In genomic region chr19:14554382-14554812, GRCh38 we compare ENCODE assay signal across 1 cellular context.
TF ChIP-seq lines count a peak whose summit lies in the region.

No MANE protein-coding gene starts in this region.

TF ChIP-seq in HepG2, 621 proteins besides CTCF, POLR2A, EP300 and RAD21 (continued from another document and continues in another):
- no peak for TF ChIP-seq ZHX2 (IDR thresholded peaks at IDR 0.05; ENCODE audit: low read depth)
- no peak for TF ChIP-seq ZHX2 (CRISPR knock-in tag; IDR thresholded peaks at IDR 0.05; ENCODE audit: borderline replicate concordance)
- TF ChIP-seq DZIP1 (CRISPR knock-in tag; IDR thresholded peaks at IDR 0.05): no peak
- TF ChIP-seq ZHX1 (CRISPR knock-in tag; IDR thresholded peaks at IDR 0.05; ENCODE audit: low read depth): no peak
- TF ChIP-seq ZNF564 (CRISPR knock-in tag; IDR thresholded peaks at IDR 0.05): no peak
- TF ChIP-seq SOX6 (IDR thresholded peaks at IDR 0.05): no peak
- no peak; the same call in 1 of the 2 replicates for TF ChIP-seq SOX6 (CRISPR knock-in tag; IDR thresholded peaks at IDR 0.05)
- TF ChIP-seq HNF4A (CRISPR knock-in tag; IDR thresholded peaks at IDR 0.05): peak; percentile 50
- TF ChIP-seq ARID3A (IDR thresholded peaks at IDR 0.05; ENCODE audit: low read depth, low read length): no peak
- TF ChIP-seq UBTF (CRISPR knock-in tag; IDR thresholded peaks at IDR 0.05): peak; percentile 88
- TF ChIP-seq CSRNP1 (CRISPR knock-in tag; IDR thresholded peaks at IDR 0.05): no peak
- no peak for TF ChIP-seq ZBTB39 (CRISPR knock-in tag; IDR thresholded peaks at IDR 0.05)
- TF ChIP-seq AKNA (CRISPR knock-in tag; IDR thresholded peaks at IDR 0.05; ENCODE audit: borderline replicate concordance): no peak
- no peak for TF ChIP-seq PATZ1 (CRISPR knock-in tag; IDR thresholded peaks at IDR 0.05)
- no peak for TF ChIP-seq SNAPC2 (CRISPR knock-in tag; IDR thresholded peaks at IDR 0.05)
- TF ChIP-seq HOXA3 (CRISPR knock-in tag; IDR thresholded peaks at IDR 0.05): no peak
- TF ChIP-seq ZFY (CRISPR knock-in tag; IDR thresholded peaks at IDR 0.05): peak; percentile 65; the same call in 1 of the 2 replicates
- no peak for TF ChIP-seq ZNF775 (CRISPR knock-in tag; IDR thresholded peaks at IDR 0.05; ENCODE audit: borderline replicate concordance)
- TF ChIP-seq CBX5 (CRISPR knock-in tag; IDR thresholded peaks at IDR 0.05; ENCODE audit: borderline replicate concordance): no peak
- TF ChIP-seq SNRNP70 (IDR thresholded peaks at IDR 0.05; ENCODE audit: low read depth, low read length): no peak
